8 cellular contexts compared by ENCODE assay signal in the genomic region with DNA sequence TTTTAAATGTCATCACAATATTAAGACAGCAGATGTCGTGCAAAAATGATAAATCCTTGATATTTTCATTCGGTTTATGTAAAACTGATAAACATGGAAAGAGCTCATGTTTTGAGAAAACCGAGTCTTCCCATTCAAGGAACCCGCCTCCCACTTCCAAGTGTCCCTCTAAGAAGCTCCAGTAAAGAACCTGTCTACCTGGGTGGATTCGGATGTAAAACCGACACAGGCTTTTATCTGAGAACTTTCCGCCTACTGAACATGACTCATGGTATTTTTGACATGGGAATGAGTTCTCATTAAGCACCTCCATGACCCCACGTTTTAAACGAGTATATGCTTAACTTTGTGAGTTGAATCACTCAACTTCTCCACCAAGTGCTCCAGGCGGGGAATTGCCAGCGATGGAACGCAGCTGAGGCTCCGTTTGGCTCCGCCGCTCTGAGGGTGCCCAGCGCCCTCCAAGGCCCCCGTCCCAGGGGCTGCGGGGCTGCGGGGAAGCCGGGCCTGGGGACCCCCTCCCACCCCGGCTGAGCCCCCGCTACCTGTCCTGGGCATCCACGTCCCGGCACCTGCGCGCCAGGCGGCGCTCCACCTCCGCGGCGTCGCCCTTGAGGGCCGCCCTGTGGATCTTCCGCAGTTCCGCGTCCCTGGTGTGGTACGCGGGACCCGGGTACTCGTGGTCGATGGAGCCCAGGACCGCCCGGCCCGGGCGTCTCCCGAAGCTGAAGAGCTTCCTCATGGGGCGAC.
DNase-seq lines count a peak whose midpoint lies in the region; ATAC-seq, FAIRE-seq and TF ChIP-seq lines count a peak whose summit lies in the region.

No MANE protein-coding gene starts in this region.

- H3K27ac Mint-ChIP-seq in activated T-cell treated with anti-CD3 and anti-CD28 coated beads, Interleukin-2, amount 50 U/mL, for 24 hours: peak overlapping the region; percentile 97

- peaks cover 14% of the 10 kb centered on the region for H3K36me3 Mint-ChIP-seq in activated T-cell treated with anti-CD3 and anti-CD28 coated beads, Interleukin-2, amount 50 U/mL, for 24 hours (ENCODE audit: low read depth)

- no peak for TF ChIP-seq CTCF in pancreas (IDR thresholded peaks at IDR 0.05)

- peak overlapping the region; percentile 12 to 52 (median 26) for H3K4me3 ChIP-seq in pancreas
- no peak overlapping the region for H3K4me3 ChIP-seq in aorta (ENCODE audit: low read length in 2 of 2)

- FAIRE-seq in frontal cortex (lab: Jason Lieb, UNC) (no peak), pancreas (lab: Jason Lieb, UNC) (no peak)

- H3K4me1 ChIP-seq in pancreas (peaks cover 0 to 9% (median 7%) of the 10 kb centered on the region in 3 donors), aorta (ENCODE audit: control insufficient read depth in 1 of 2, insufficient read depth in 2 of 2, low read length in 2 of 2) (no peaks in the 10 kb centered on the region)

- H3K36me3 ChIP-seq in pancreas: no peaks in the 10 kb centered on the region
- H3K36me3 ChIP-seq in aorta (ENCODE audit: control insufficient read depth in 1 of 2, insufficient read depth in 2 of 2, low read length in 1 of 2): no peaks in the 10 kb centered on the region

- intact Hi-C loops in pancreas (cut with DNase I) (no loop called here), aorta (cut with DNase I) (no loop called here)

- 6 to 7% methylated on average over 47 of the region's 47 CpGs for WGBS in pancreas, 2 donors
- WGBS in aorta, 2 donors: 7 to 9% methylated on average over 45 to 47 of the region's 47 CpGs

- H3K27ac ChIP-seq in pancreas: no peak overlapping the region
- H3K27ac ChIP-seq in aorta (ENCODE audit: low read depth in 1 of 2, low read length in 2 of 2): no peak overlapping the region

- peak; percentile 11 to 55 (median 38) for ATAC-seq in pancreas
- peak; percentile 46 for ATAC-seq in aorta (ENCODE audit: low FRiP score)

- H3K27me3 ChIP-seq in pancreas (peaks cover 12 to 64% (median 17%) of the 10 kb centered on the region in 4 donors), aorta (ENCODE audit: control insufficient read depth in 1 of 2, insufficient read depth in 2 of 2, low read length in 1 of 2) (no peaks in the 10 kb centered on the region)

- no peaks in the 10 kb centered on the region for H3K9me3 Mint-ChIP-seq in activated T-cell treated with anti-CD3 and anti-CD28 coated beads, Interleukin-2, amount 50 U/mL, for 24 hours

- peak; percentile 58 for DNase-seq in SKM-1 treated with dmso at 0.1 percent for 144 hours (lab: John Stamatoyannopoulos, UW; ENCODE audit: unreplicated experiment)
- no peak for DNase-seq in SKM-1 (lab: John Stamatoyannopoulos, UW; ENCODE audit: unreplicated experiment)
- DNase-seq in M059J (ENCODE audit: low read depth): peak; percentile 64
- peak; percentile 80 for DNase-seq in activated T-cell treated with anti-CD3 and anti-CD28 coated beads, Interleukin-2, amount 50 U/mL, for 24 hours
- DNase-seq in frontal cortex (ENCODE audit: low spot score in 2 of 2): peak; percentile 4 to 6
- peak in 4 of 6 donors; percentile 2 to 68 (median 23) for DNase-seq in pancreas
- peak in 1 of 2 donors; percentile 48 for DNase-seq in aorta
- DNase-seq in ecto neural progenitor cell (ENCODE audit: low spot score): no peak

- peaks cover 26% of the 10 kb centered on the region for H3K27me3 Mint-ChIP-seq in activated T-cell treated with anti-CD3 and anti-CD28 coated beads, Interleukin-2, amount 50 U/mL, for 24 hours

- no peaks in the 10 kb centered on the region for H3K9me3 ChIP-seq in pancreas
- no peaks in the 10 kb centered on the region for H3K9me3 ChIP-seq in aorta (ENCODE audit: control insufficient read depth, low read length)

- H3K4me1 Mint-ChIP-seq in activated T-cell treated with anti-CD3 and anti-CD28 coated beads, Interleukin-2, amount 50 U/mL, for 24 hours (ENCODE audit: low read depth): peaks cover 41% of the 10 kb centered on the region

- H3K4me3 Mint-ChIP-seq in activated T-cell treated with anti-CD3 and anti-CD28 coated beads, Interleukin-2, amount 50 U/mL, for 24 hours: peak overlapping the region; percentile 86

Comparison
In these comparisons a context has a peak if more than half of its experiments do, and no peak if none do; other contexts are left out.
1. DNase-seq: peak in SKM-1 treated with dmso at 0.1 percent for 144 hours (single experiment), M059J (single experiment), activated T-cell treated with anti-CD3 and anti-CD28 coated beads, Interleukin-2, amount 50 U/mL, for 24 hours (single experiment), frontal cortex (2 of 2) and pancreas (4 of 6); none in SKM-1 (single experiment) and ecto neural progenitor cell (single experiment).
2. H3K4me3 ChIP-seq: peak in pancreas (4 of 4); none in aorta (0 of 2).